Comparison of ENCODE assay signal across 9 cellular contexts in the genomic region with DNA sequence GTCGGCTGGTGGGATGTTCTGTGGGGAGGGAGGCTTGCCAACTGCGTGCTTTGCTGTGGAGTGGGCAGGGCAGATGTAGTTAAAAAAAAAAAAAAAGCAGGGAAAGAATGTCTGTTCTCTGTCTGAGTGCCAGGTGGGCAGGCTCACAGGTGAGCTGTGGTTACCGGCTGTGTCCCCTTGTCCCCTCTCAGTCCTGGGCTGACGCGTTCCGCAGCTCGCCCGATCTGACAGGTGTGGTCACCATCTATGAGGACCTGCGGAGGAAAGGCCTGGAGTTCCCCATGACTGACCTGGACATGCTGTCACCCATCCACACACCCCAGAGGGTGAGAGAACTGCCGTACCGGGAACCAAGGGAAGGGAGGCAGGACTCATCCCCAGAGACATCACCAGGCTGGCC. TPM values are rescaled to one million over a fixed set of nuclear protein-coding genes. Genes with fewer than 3 reads are reported as not detected.
"Had no signal": no experiment of that assay in that cellular context is flagged by ENCODE, and none has a peak within 500 bp of the region (broad histone marks: within the 10 kb centered on the region; RNA-seq: fewer than 3 reads in every experiment).

No MANE protein-coding gene starts in this region.

- H3K9me3 Mint-ChIP-seq: GM23338, H9 had no signal

- H2AFZ ChIP-seq: GM23338 had no signal

- ATAC-seq: GM23338, HepG2, K562 had no signal

- DNase-seq: H9, HCEC 1CT, KG1 had no signal

- H3K4me3 ChIP-seq: GM23338, K562 had no signal

- H3K27ac ChIP-seq: HL-60 had no signal

- FAIRE-seq: H1, H54, HepG2, K562 had no signal

- H3K27ac Mint-ChIP-seq: GM23338, H9 had no signal

- H3K4me3 Mint-ChIP-seq: GM23338, H9 had no signal

- H3K4me1 Mint-ChIP-seq: GM23338, H9 had no signal

- H3K4me2 ChIP-seq: GM23338 had no signal

RNA-seq across cellular contexts. Expression of gene HMOX1, which starts 57.6 kb away (rescaled TPM):
- total RNA-seq: K562 had no signal
- polyA plus RNA-seq: K562 had no signal
